In genomic region chr4:73252001-73252400, GRCh38 we compare ENCODE assay signal across 29 cellular contexts. TPM values are rescaled to one million over a fixed set of nuclear protein-coding genes. Genes with fewer than 3 reads are reported as not detected.
DNase-seq lines count a peak whose midpoint lies in the region; ATAC-seq and TF ChIP-seq lines count a peak whose summit lies in the region.
"Had no signal": no experiment of that assay in that cellular context is flagged by ENCODE, and none has a peak within 500 bp of the region (broad histone marks: within the 10 kb centered on the region; RNA-seq: fewer than 3 reads in every experiment).

No MANE protein-coding gene starts in this region.

- in situ Hi-C loops in GM13977 (cut with MboI; ENCODE audit: low pct_unique_long_range_greater_than_20kb, low sequenced_read_pairs, unreplicated experiment) = loop anchor here (25.0 kb wide), 1 partner anchor 190 kb away; the partner anchor contains the start of gene COX18

- no peak overlapping the region for H3K4me3 Mint-ChIP-seq in activated naive CD8-positive, alpha-beta T cell
- no peak overlapping the region for H3K4me3 Mint-ChIP-seq in activated naive CD8-positive, alpha-beta T cell treated with anti-CD3 and anti-CD28 coated beads for 36 hours
- no peak overlapping the region for H3K4me3 Mint-ChIP-seq in HFFc6
- H3K4me3 Mint-ChIP-seq in activated naive CD8-positive, alpha-beta T cell treated with anti-CD3 and anti-CD28 coated beads, Interleukin-2, amount 50 U/mL, for 24 hours = no peak overlapping the region
- H3K4me3 Mint-ChIP-seq: activated naive CD8-positive, alpha-beta T cell treated with anti-CD3 and anti-CD28 coated beads, Interleukin-2, amount 10 ng/mL, durations not matched to agents 7 days and 5 days; central memory CD8-positive, alpha-beta T cell; H9; nephron; type B pancreatic cell had no signal

- H3K27me3 Mint-ChIP-seq in activated naive CD8-positive, alpha-beta T cell = no peaks in the 10 kb centered on the region
- H3K27me3 Mint-ChIP-seq in activated naive CD8-positive, alpha-beta T cell treated with anti-CD3 and anti-CD28 coated beads for 36 hours = no peaks in the 10 kb centered on the region
- no peaks in the 10 kb centered on the region for H3K27me3 Mint-ChIP-seq in HFFc6 (ENCODE audit: insufficient read depth)
- H3K27me3 Mint-ChIP-seq in activated naive CD8-positive, alpha-beta T cell treated with anti-CD3 and anti-CD28 coated beads, Interleukin-2, amount 50 U/mL, for 24 hours = no peaks in the 10 kb centered on the region
- H3K27me3 Mint-ChIP-seq: activated naive CD8-positive, alpha-beta T cell treated with anti-CD3 and anti-CD28 coated beads, Interleukin-2, amount 10 ng/mL, durations not matched to agents 7 days and 5 days; central memory CD8-positive, alpha-beta T cell; type B pancreatic cell had no signal

- no peaks in the 10 kb centered on the region for H3K9me3 Mint-ChIP-seq in activated naive CD8-positive, alpha-beta T cell (ENCODE audit: low read depth)
- H3K9me3 Mint-ChIP-seq in activated naive CD8-positive, alpha-beta T cell treated with anti-CD3 and anti-CD28 coated beads for 36 hours = peaks cover 4% of the 10 kb centered on the region
- H3K9me3 Mint-ChIP-seq in HFFc6 = no peaks in the 10 kb centered on the region
- no peaks in the 10 kb centered on the region for H3K9me3 Mint-ChIP-seq in activated naive CD8-positive, alpha-beta T cell treated with anti-CD3 and anti-CD28 coated beads, Interleukin-2, amount 50 U/mL, for 24 hours
- H3K9me3 Mint-ChIP-seq: activated naive CD8-positive, alpha-beta T cell treated with anti-CD3 and anti-CD28 coated beads, Interleukin-2, amount 10 ng/mL, durations not matched to agents 7 days and 5 days; central memory CD8-positive, alpha-beta T cell; H9; type B pancreatic cell had no signal

- no peak for TF ChIP-seq CTCF in HFFc6 (IDR thresholded peaks at IDR 0.05)
- no peak for TF ChIP-seq CTCF in GM13977 (IDR thresholded peaks at IDR 0.05; ENCODE audit: extremely low read depth, insufficient read depth, missing control alignments)

- peaks cover 77% of the 10 kb centered on the region for H3K4me1 Mint-ChIP-seq in activated naive CD8-positive, alpha-beta T cell (ENCODE audit: low read depth)
- peaks cover 61% of the 10 kb centered on the region for H3K4me1 Mint-ChIP-seq in activated naive CD8-positive, alpha-beta T cell treated with anti-CD3 and anti-CD28 coated beads for 36 hours
- H3K4me1 Mint-ChIP-seq in HFFc6 (ENCODE audit: low read depth) = peaks cover 59% of the 10 kb centered on the region
- H3K4me1 Mint-ChIP-seq in activated naive CD8-positive, alpha-beta T cell treated with anti-CD3 and anti-CD28 coated beads, Interleukin-2, amount 50 U/mL, for 24 hours = peaks cover 80% of the 10 kb centered on the region

- ATAC-seq in activated naive CD8-positive, alpha-beta T cell treated with anti-CD3 and anti-CD28 coated beads, Interleukin-2, amount 50 U/mL, for 24 hours = peak; percentile 52
- ATAC-seq in stimulated activated naive CD8-positive, alpha-beta T cell treated with anti-CD3 and anti-CD28 coated beads, Interleukin-15, Interleukin-2, amounts not matched to agents 100 U/mL and 50 U/mL, for 24 hours = peak; percentile 72
- ATAC-seq: A549, mucosa of descending colon, Panc1, pancreas had no signal

- peaks cover 20% of the 10 kb centered on the region for H3K36me3 Mint-ChIP-seq in activated naive CD8-positive, alpha-beta T cell
- H3K36me3 Mint-ChIP-seq in activated naive CD8-positive, alpha-beta T cell treated with anti-CD3 and anti-CD28 coated beads for 36 hours = peaks cover 52% of the 10 kb centered on the region
- H3K36me3 Mint-ChIP-seq in HFFc6 (ENCODE audit: low read depth) = peaks cover 9% of the 10 kb centered on the region
- H3K36me3 Mint-ChIP-seq in activated naive CD8-positive, alpha-beta T cell treated with anti-CD3 and anti-CD28 coated beads, Interleukin-2, amount 50 U/mL, for 24 hours (ENCODE audit: low read depth) = peaks cover 52% of the 10 kb centered on the region

- no peak for DNase-seq in activated naive CD8-positive, alpha-beta T cell treated with anti-CD3 and anti-CD28 coated beads for 36 hours
- no peak for DNase-seq in HFFc6
- DNase-seq in activated naive CD8-positive, alpha-beta T cell treated with anti-CD3 and anti-CD28 coated beads, Interleukin-2, amount 50 U/mL, for 24 hours = no peak
- DNase-seq in stimulated activated naive CD8-positive, alpha-beta T cell treated with anti-CD3 and anti-CD28 coated beads, Interleukin-15, Interleukin-2, amounts not matched to agents 100 U/mL and 50 U/mL, for 24 hours = no peak
- no peak for DNase-seq in nucleus accumbens (lab: John Stamatoyannopoulos, UW)
- DNase-seq in GM13977 (ENCODE audit: low spot score) = no peak
- DNase-seq in D341Med (ENCODE audit: low spot score) = no peak
- DNase-seq: activated CD4-positive, alpha-beta T cell treated with anti-CD3 and anti-CD28 coated beads, Interleukin-2, amount 50 U/mL, for 48 hours; activated CD8-positive, alpha-beta memory T cell treated with anti-CD3 and anti-CD28 coated beads, Interleukin-2, amount 50 U/mL, for 48 hours; activated naive CD8-positive, alpha-beta T cell treated with anti-CD3 and anti-CD28 coated beads, Interleukin-2, amount 10 ng/mL, durations not matched to agents 7 days and 5 days; esophagus squamous epithelium; H9; mucosa of descending colon; NCI-H1048; NCI-H1694 treated with DMSO at 0.1 percent for 48 hours; NCI-H524 treated with DMSO at 0.1 percent for 48 hours; NK-92 treated with Interleukin-12 subunit alpha and Interleukin-12 subunit beta, amount 100 ng/mL, for 24 hours; pancreas; SHP77; stimulated activated CD4-positive, alpha-beta T cell treated with anti-CD3 and anti-CD28 coated beads, Interleukin-2, amount 100 ng/mL, for 24 hours; SW 1271; T-helper 9 cell; WERI-Rb-1 had no signal

- H3K27ac Mint-ChIP-seq in activated naive CD8-positive, alpha-beta T cell = peak overlapping the region; percentile 68
- H3K27ac Mint-ChIP-seq in activated naive CD8-positive, alpha-beta T cell treated with anti-CD3 and anti-CD28 coated beads for 36 hours = no peak overlapping the region
- H3K27ac Mint-ChIP-seq in HFFc6 = 0 out of 2 replicates have a peak overlapping the region, but pooled peaks have one; percentile 2
- H3K27ac Mint-ChIP-seq in activated naive CD8-positive, alpha-beta T cell treated with anti-CD3 and anti-CD28 coated beads, Interleukin-2, amount 50 U/mL, for 24 hours = no peak overlapping the region
- H3K27ac Mint-ChIP-seq: activated naive CD8-positive, alpha-beta T cell treated with anti-CD3 and anti-CD28 coated beads, Interleukin-2, amount 10 ng/mL, durations not matched to agents 7 days and 5 days; H9; nephron; type B pancreatic cell had no signal

RNA-seq across cellular contexts. Expression of gene ANKRD17, which starts 6.6 kb away (rescaled TPM):
- 10 to 100 TPM; 61.6 to 65.0 TPM for total RNA-seq in activated naive CD8-positive, alpha-beta T cell treated with anti-CD3 and anti-CD28 coated beads for 36 hours
- 10 to 100 TPM; 51.7 to 61.0 (median 56.4) TPM for total RNA-seq in HFFc6 (2021; fragmentation: NEBNext Ultra II Directional; extraction: Animal tissue kit (Norgen Biotek cat#: 25700))

Comparison
In these comparisons a context has a peak if more than half of its experiments do, and no peak if none do; other contexts are left out.
1. H3K27ac Mint-ChIP-seq: peak in activated naive CD8-positive, alpha-beta T cell (single experiment) and HFFc6 (single experiment); none in activated naive CD8-positive, alpha-beta T cell treated with anti-CD3 and anti-CD28 coated beads for 36 hours (single experiment) and activated naive CD8-positive, alpha-beta T cell treated with anti-CD3 and anti-CD28 coated beads, Interleukin-2, amount 50 U/mL, for 24 hours (single experiment).